8 cellular contexts compared by ENCODE assay signal in the genomic region with DNA sequence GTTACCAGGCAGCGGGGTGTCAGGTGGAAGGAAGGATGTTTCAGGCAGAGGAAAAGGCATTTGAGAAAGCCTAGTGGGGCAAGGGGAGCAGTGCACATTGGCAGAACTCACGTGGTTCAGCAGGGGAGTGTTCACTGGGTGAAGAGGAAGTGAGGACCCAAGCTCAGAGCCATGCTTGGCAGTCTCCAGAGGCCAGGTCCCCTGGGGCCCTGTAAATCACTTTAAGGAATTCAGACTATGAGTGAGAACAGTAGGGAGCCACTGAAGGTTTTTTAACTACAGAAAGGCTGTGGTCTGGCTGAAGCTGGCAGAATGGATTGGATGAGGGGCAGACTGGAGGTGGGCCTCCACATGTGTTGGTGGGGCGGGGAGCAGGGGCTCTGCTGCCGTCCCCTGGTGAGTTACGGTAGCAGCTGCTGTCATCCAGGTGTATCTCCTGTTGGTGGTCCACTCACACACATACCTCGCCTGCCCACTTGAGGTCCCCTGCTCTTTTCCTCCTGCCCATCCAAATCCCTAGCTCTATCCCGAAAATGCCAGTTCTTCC. TPM values are rescaled to one million over a fixed set of nuclear protein-coding genes. Genes with fewer than 3 reads are reported as not detected.
DNase-seq lines count a peak whose midpoint lies in the region; ATAC-seq and TF ChIP-seq lines count a peak whose summit lies in the region.

No MANE protein-coding gene starts in this region.

- H3K36me3 ChIP-seq in tibial artery, result no peaks in the 10 kb centered on the region
- H3K36me3 ChIP-seq in smooth muscle cell (ENCODE audit: low read depth), result no peaks in the 10 kb centered on the region

- peak overlapping the region; percentile 67 for H3K27ac Mint-ChIP-seq in progenitor cell of endocrine pancreas

- WGBS in smooth muscle cell (ENCODE audit: low lambda C conversion rate), result 77% methylated on average over 7 of the region's 7 CpGs

- H3K27me3 ChIP-seq in tibial artery, result no peaks in the 10 kb centered on the region
- no peaks in the 10 kb centered on the region for H3K27me3 ChIP-seq in smooth muscle cell (ENCODE audit: low read depth)

- H3K4me2 ChIP-seq in smooth muscle cell, result no peak overlapping the region

- H3K4me1 ChIP-seq in tibial artery, result peaks cover 0 to 56% (median 42%) of the 10 kb centered on the region in 4 donors
- H3K4me1 ChIP-seq in smooth muscle cell (ENCODE audit: low read depth), result peaks cover 27% of the 10 kb centered on the region

- H4K20me1 ChIP-seq in smooth muscle cell (ENCODE audit: low read depth), result peaks cover 72% of the 10 kb centered on the region

- peak; percentile 36 for DNase-seq in activated T-cell treated with anti-CD3 and anti-CD28 coated beads, Interleukin-2, amount 50 U/mL, for 1 hour
- no peak for DNase-seq in activated T-cell treated with anti-CD3 and anti-CD28 coated beads for 4 hours
- DNase-seq in NCI-H69 (lab: John Stamatoyannopoulos, UW), result peak; percentile 64
- peak; percentile 36 for DNase-seq in astrocyte of the cerebellum (ENCODE audit: low read depth)
- DNase-seq in progenitor cell of endocrine pancreas (ENCODE audit: low spot score, unreplicated experiment), result no peak
- no peak for DNase-seq in tibial artery
- DNase-seq in smooth muscle cell (lab: John Stamatoyannopoulos, UW; ENCODE audit: unreplicated experiment), result no peak

- H3K9me3 ChIP-seq in tibial artery, result no peaks in the 10 kb centered on the region
- H3K9me3 ChIP-seq in smooth muscle cell (replicated peaks; ENCODE audit: low read depth), result no peaks in the 10 kb centered on the region

- no peaks in the 10 kb centered on the region for H3K9me3 Mint-ChIP-seq in progenitor cell of endocrine pancreas (ENCODE audit: low read depth)

- H3K9ac ChIP-seq in smooth muscle cell (ENCODE audit: low read depth), result no peak overlapping the region

- H3K36me3 Mint-ChIP-seq in progenitor cell of endocrine pancreas (ENCODE audit: insufficient read depth), result no peaks in the 10 kb centered on the region

- peaks cover 53% of the 10 kb centered on the region for H3K79me2 ChIP-seq in smooth muscle cell (ENCODE audit: low read depth)

- intact Hi-C loops in tibial artery (cut with DNase I; ENCODE audit: low total_unique reads), result no loop called here

- no peaks in the 10 kb centered on the region for H3K27me3 Mint-ChIP-seq in progenitor cell of endocrine pancreas

- peak; percentile 62 for ATAC-seq in HG02798 (IDR thresholded peaks at IDR 0.05; ENCODE audit: poor library complexity, unreplicated experiment)

- H3K4me3 Mint-ChIP-seq in progenitor cell of endocrine pancreas (ENCODE audit: low read depth), result no peak overlapping the region

- H3F3A ChIP-seq in smooth muscle cell (ENCODE audit: low read depth), result no peaks in the 10 kb centered on the region

- H2AFZ ChIP-seq in smooth muscle cell (ENCODE audit: low read depth), result no peak overlapping the region

- H3K4me3 ChIP-seq in astrocyte of the cerebellum (ENCODE audit: low read depth, low read length), result no peak overlapping the region
- H3K4me3 ChIP-seq in tibial artery, result no peak overlapping the region
- H3K4me3 ChIP-seq in smooth muscle cell, result no peak overlapping the region

- H3K27ac ChIP-seq in tibial artery (peak overlapping the region in 1 of 2 donors; percentile 2), smooth muscle cell (ENCODE audit: low read depth) (no peak overlapping the region)

- no peak for TF ChIP-seq CTCF in astrocyte of the cerebellum (IDR thresholded peaks at IDR 0.05; ENCODE audit: low read depth, low read length, missing control alignments)
- TF ChIP-seq CTCF in progenitor cell of endocrine pancreas (IDR thresholded peaks at IDR 0.05; ENCODE audit: unreplicated experiment), result no peak
- TF ChIP-seq CTCF in tibial artery (IDR thresholded peaks at IDR 0.05), result no peak
- no peak for TF ChIP-seq CTCF in smooth muscle cell (IDR thresholded peaks at IDR 0.05; ENCODE audit: borderline replicate concordance, insufficient read depth, poor library complexity, severe bottlenecking)

- peaks cover 19% of the 10 kb centered on the region for H3K4me1 Mint-ChIP-seq in progenitor cell of endocrine pancreas (ENCODE audit: low read depth)

- in situ Hi-C loops in astrocyte of the cerebellum (cut with HindIII; ENCODE audit: low sequenced_read_pairs), result no loop called here

RNA-seq across cellular contexts. Expression of a gene that starts 5.1 kb away (rescaled TPM):
- 32.6 and 34.3 TPM in 2 replicates for total RNA-seq in progenitor cell of endocrine pancreas
- 16.2 and 17.0 TPM in 2 replicates for total RNA-seq in smooth muscle cell
- 12.6 and 17.7 TPM in 2 replicates for polyA plus RNA-seq in smooth muscle cell

RNA-seq across cellular contexts. Expression of a gene that starts 7.2 kb away (rescaled TPM):
- total RNA-seq in progenitor cell of endocrine pancreas (31.2 and 32.3 TPM in 2 replicates), smooth muscle cell (29.9 and 71.8 TPM in 2 replicates)
- 58.5 and 59.4 TPM in 2 replicates for polyA plus RNA-seq in smooth muscle cell

Comparison
In these comparisons a context has a peak if more than half of its experiments do, and no peak if none do; other contexts are left out.
1. DNase-seq: peak in activated T-cell treated with anti-CD3 and anti-CD28 coated beads, Interleukin-2, amount 50 U/mL, for 1 hour (single experiment), NCI-H69 (single experiment) and astrocyte of the cerebellum (single experiment); none in activated T-cell treated with anti-CD3 and anti-CD28 coated beads for 4 hours (single experiment), progenitor cell of endocrine pancreas (single experiment), tibial artery (0 of 2) and smooth muscle cell (single experiment).